Comparison of ENCODE assay signal across 1 cellular context in the genomic region with DNA sequence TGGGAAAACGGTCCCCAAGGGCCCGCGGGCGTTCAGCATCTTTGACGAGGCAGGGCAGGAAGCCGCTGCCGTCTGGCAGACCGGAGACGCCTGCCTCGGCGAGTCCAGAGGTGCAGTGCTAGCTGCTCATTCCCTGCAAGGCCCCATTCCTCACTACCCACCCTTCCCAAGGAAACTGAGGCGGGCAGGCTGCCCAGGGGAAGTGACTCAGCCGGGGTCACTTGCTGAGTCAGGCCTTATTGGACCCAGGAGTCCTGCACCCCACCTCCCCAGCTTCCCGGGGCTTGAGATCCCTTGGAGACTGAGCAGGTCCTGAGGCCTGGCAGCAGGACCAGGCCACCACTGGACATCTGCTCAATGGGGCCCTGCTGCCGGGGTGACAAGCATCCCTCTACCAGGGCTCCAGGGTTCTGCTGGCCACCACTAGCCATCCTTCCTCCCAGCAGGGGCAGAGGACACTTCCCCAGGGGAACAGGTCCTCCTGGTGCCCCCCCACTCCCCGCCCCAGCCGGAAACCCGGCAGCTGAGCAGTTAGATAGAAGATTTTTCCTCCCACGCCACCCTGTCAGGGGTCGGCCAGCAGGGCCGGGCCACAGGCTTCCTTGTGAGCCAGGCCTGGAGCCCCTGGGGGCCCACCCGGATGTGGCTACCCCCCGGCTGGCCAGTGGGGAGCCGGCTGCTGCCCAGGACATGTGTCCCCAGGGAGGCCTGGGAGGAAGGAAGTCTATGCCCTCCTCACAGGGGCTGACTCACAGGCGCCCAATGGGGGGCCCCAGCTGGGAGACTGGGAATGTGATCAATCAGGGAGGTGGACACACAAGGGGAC.
TF ChIP-seq lines count a peak whose summit lies in the region.

No MANE protein-coding gene starts in this region.

TF ChIP-seq in IMR-90, 13 proteins besides CTCF, POLR2A, EP300 and RAD21:
- TF ChIP-seq MAFK (IDR thresholded peaks at IDR 0.05; ENCODE audit: low read depth, low read length), result peak; percentile 56; the same call in 1 of the 2 replicates
- TF ChIP-seq, protein P1, sequence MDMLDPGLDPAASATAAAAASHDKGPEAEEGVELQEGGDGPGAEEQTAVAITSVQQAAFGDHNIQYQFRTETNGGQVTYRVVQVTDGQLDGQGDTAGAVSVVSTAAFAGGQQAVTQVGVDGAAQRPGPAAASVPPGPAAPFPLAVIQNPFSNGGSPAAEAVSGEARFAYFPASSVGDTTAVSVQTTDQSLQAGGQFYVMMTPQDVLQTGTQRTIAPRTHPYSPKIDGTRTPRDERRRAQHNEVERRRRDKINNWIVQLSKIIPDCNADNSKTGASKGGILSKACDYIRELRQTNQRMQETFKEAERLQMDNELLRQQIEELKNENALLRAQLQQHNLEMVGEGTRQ (IDR thresholded peaks at IDR 0.05; ENCODE audit: low read depth, low read length), result 0 out of 2 replicates have a peak, but pooled peaks have one; percentile 3
- TF ChIP-seq CHD1 (IDR thresholded peaks at IDR 0.05; ENCODE audit: low read depth, low read length), result no peak
- no peak for TF ChIP-seq CEBPB (IDR thresholded peaks at IDR 0.05; ENCODE audit: low read depth, low read length)
- TF ChIP-seq SMC3 (IDR thresholded peaks at IDR 0.05; ENCODE audit: low read depth, low read length), result no peak
- no peak for TF ChIP-seq RCOR1 (IDR thresholded peaks at IDR 0.05; ENCODE audit: insufficient replicate concordance, low read length)
- no peak for TF ChIP-seq MXI1 (IDR thresholded peaks at IDR 0.05; ENCODE audit: borderline replicate concordance, low read depth, low read length)
- 0 out of 2 replicates have a peak, but pooled peaks have one; percentile 26 for TF ChIP-seq NFE2L2 (IDR thresholded peaks at IDR 0.05; ENCODE audit: low read depth, low read length)
- TF ChIP-seq, protein P2, sequence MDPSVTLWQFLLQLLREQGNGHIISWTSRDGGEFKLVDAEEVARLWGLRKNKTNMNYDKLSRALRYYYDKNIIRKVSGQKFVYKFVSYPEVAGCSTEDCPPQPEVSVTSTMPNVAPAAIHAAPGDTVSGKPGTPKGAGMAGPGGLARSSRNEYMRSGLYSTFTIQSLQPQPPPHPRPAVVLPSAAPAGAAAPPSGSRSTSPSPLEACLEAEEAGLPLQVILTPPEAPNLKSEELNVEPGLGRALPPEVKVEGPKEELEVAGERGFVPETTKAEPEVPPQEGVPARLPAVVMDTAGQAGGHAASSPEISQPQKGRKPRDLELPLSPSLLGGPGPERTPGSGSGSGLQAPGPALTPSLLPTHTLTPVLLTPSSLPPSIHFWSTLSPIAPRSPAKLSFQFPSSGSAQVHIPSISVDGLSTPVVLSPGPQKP (IDR thresholded peaks at IDR 0.05; ENCODE audit: borderline replicate concordance, low read depth, low read length), result no peak
- peak; percentile 39; the same call in 1 of the 2 replicates for TF ChIP-seq MAZ (IDR thresholded peaks at IDR 0.05; ENCODE audit: borderline replicate concordance, low read depth, low read length)
- no peak for TF ChIP-seq BHLHE40 (IDR thresholded peaks at IDR 0.05; ENCODE audit: low read depth, low read length)
- TF ChIP-seq RFX5 (IDR thresholded peaks at IDR 0.05; ENCODE audit: low read depth, low read length), result no peak
- peak; percentile 36; the same call in 1 of the 2 replicates for TF ChIP-seq FOS (IDR thresholded peaks at IDR 0.05; ENCODE audit: low read depth, low read length)
